ENCODE assay signal across 18 cellular contexts in the genomic region with DNA sequence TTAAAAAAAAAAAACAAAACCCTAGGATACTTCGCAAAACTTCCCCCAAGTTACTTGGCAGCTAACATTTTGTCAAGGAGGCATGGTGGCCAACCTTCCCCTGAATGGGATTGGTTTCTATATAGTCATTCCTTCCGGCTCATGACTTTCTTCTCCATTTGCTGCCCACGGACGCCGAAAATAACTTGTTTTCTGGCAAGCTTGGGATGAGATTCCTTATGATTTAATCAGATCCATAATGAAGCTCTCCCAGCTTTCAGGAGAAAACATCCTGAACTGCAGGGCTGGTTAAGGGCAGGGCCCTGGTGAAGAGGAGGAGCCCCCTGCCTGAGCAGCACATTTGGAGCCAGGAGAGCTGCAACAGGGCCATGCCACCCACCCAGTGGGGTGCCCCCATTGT. TPM values are rescaled to one million over a fixed set of nuclear protein-coding genes. Genes with fewer than 3 reads are reported as not detected.
A peak's percentile ranks its signal among the peaks of the same experiment; 100 is the strongest.
DNase-seq lines count a peak whose midpoint lies in the region; ATAC-seq lines count a peak whose summit lies in the region.
"Had no signal": no experiment of that assay in that cellular context is flagged by ENCODE, and none has a peak within 500 bp of the region (broad histone marks: within the 10 kb centered on the region; RNA-seq: fewer than 3 reads in every experiment).

No MANE protein-coding gene starts in this region.

- no peak overlapping the region for H3K4me3 Mint-ChIP-seq in activated T-cell treated with anti-CD3 and anti-CD28 coated beads, Interleukin-2, amount 50 U/mL, for 72 hours
- no peak overlapping the region for H3K4me3 Mint-ChIP-seq in activated T-cell treated with anti-CD3 and anti-CD28 coated beads, Interleukin-2, amount 50 U/mL, for 4 hours
- no peak overlapping the region for H3K4me3 Mint-ChIP-seq in effector memory CD8-positive, alpha-beta T cell
- H3K4me3 Mint-ChIP-seq: mesothelial cell of epicardium; T-helper 1 cell treated with Interleukin-12 subunit alpha and Interleukin-12 subunit beta and Interleukin-4 antibody, amounts not matched to agents 30 μg/mL and 1 μg/mL, for 36 hours had no signal

- DNase-seq in activated T-cell treated with anti-CD3 and anti-CD28 coated beads, Interleukin-2, amount 50 U/mL, for 72 hours: no peak
- DNase-seq in activated T-cell treated with anti-CD3 and anti-CD28 coated beads, Interleukin-2, amount 50 U/mL, for 4 hours: no peak
- DNase-seq in NCI-H226: peak; percentile 12
- DNase-seq in effector memory CD8-positive, alpha-beta T cell: no peak
- peak; percentile 65 for DNase-seq in stromal cell of bone marrow (ENCODE audit: low read depth)
- DNase-seq in T-helper 9 cell: no peak
- no peak for DNase-seq in HPDE6-E6E7 (ENCODE audit: extremely low spot score)
- DNase-seq: activated CD4-positive, alpha-beta T cell treated with anti-CD3 and anti-CD28 coated beads, Interleukin-2, amount 50 U/mL, for 1 hour; activated naive CD4-positive, alpha-beta T cell treated with anti-CD3 and anti-CD28 coated beads, Interleukin-2, amount 50 U/mL, for 16 hours; BE2C; cerebellar nuclear complex; GF-D8; PC-3; stimulated activated CD4-positive, alpha-beta T cell treated with anti-CD3 and anti-CD28 coated beads, Interleukin-1b, Interleukin-23, amount 100 ng/mL, for 48 hours had no signal

- peak overlapping the region; percentile 85 for H3K27ac Mint-ChIP-seq in activated T-cell treated with anti-CD3 and anti-CD28 coated beads, Interleukin-2, amount 50 U/mL, for 72 hours
- peak overlapping the region; percentile 27 to 61 for H3K27ac Mint-ChIP-seq in effector memory CD8-positive, alpha-beta T cell
- H3K27ac Mint-ChIP-seq: mesothelial cell of epicardium had no signal

- no peaks in the 10 kb centered on the region for H3K9me3 Mint-ChIP-seq in activated T-cell treated with anti-CD3 and anti-CD28 coated beads, Interleukin-2, amount 50 U/mL, for 72 hours
- H3K9me3 Mint-ChIP-seq in activated T-cell treated with anti-CD3 and anti-CD28 coated beads, Interleukin-2, amount 50 U/mL, for 4 hours: no peaks in the 10 kb centered on the region
- no peaks in the 10 kb centered on the region for H3K9me3 Mint-ChIP-seq in effector memory CD8-positive, alpha-beta T cell
- H3K9me3 Mint-ChIP-seq: mesothelial cell of epicardium; T-helper 1 cell treated with Interleukin-12 subunit alpha and Interleukin-12 subunit beta and Interleukin-4 antibody, amounts not matched to agents 30 μg/mL and 1 μg/mL, for 36 hours had no signal

- no peak for ATAC-seq in activated T-cell treated with anti-CD3 and anti-CD28 coated beads, Interleukin-2, amount 50 U/mL, for 72 hours (replicated peaks in 1 of 2)
- ATAC-seq in activated T-cell treated with anti-CD3 and anti-CD28 coated beads, Interleukin-2, amount 50 U/mL, for 4 hours: no peak
- ATAC-seq in effector memory CD8-positive, alpha-beta T cell (replicated peaks): no peak
- ATAC-seq in HG03378 (IDR thresholded peaks at IDR 0.05; ENCODE audit: unreplicated experiment): no peak
- ATAC-seq: esophagus mucosa, PC-3 had no signal

- peaks cover 85% of the 10 kb centered on the region for H3K4me1 Mint-ChIP-seq in activated T-cell treated with anti-CD3 and anti-CD28 coated beads, Interleukin-2, amount 50 U/mL, for 72 hours (ENCODE audit: low read depth)
- peaks cover 69% of the 10 kb centered on the region for H3K4me1 Mint-ChIP-seq in activated T-cell treated with anti-CD3 and anti-CD28 coated beads, Interleukin-2, amount 50 U/mL, for 4 hours (ENCODE audit: low read depth)
- H3K4me1 Mint-ChIP-seq in effector memory CD8-positive, alpha-beta T cell (ENCODE audit: low read depth in 2 of 2): peaks cover 42 to 73% of the 10 kb centered on the region in 2 donors
- H3K4me1 Mint-ChIP-seq: mesothelial cell of epicardium had no signal

- H3K27me3 Mint-ChIP-seq in activated T-cell treated with anti-CD3 and anti-CD28 coated beads, Interleukin-2, amount 50 U/mL, for 72 hours (ENCODE audit: low read depth): no peaks in the 10 kb centered on the region
- no peaks in the 10 kb centered on the region for H3K27me3 Mint-ChIP-seq in activated T-cell treated with anti-CD3 and anti-CD28 coated beads, Interleukin-2, amount 50 U/mL, for 4 hours (ENCODE audit: low read depth)
- no peaks in the 10 kb centered on the region for H3K27me3 Mint-ChIP-seq in effector memory CD8-positive, alpha-beta T cell

- peaks cover 13 to 28% of the 10 kb centered on the region in 2 donors for H3K36me3 Mint-ChIP-seq in activated T-cell treated with anti-CD3 and anti-CD28 coated beads, Interleukin-2, amount 50 U/mL, for 72 hours (ENCODE audit: insufficient read depth in 2 of 2)
- H3K36me3 Mint-ChIP-seq in activated T-cell treated with anti-CD3 and anti-CD28 coated beads, Interleukin-2, amount 50 U/mL, for 4 hours (ENCODE audit: insufficient read depth): peaks cover 36% of the 10 kb centered on the region
- peaks cover 30% of the 10 kb centered on the region for H3K36me3 Mint-ChIP-seq in effector memory CD8-positive, alpha-beta T cell (ENCODE audit: insufficient read depth)
- H3K36me3 Mint-ChIP-seq: mesothelial cell of epicardium had no signal

RNA-seq across cellular contexts. Expression of a gene that starts 49.9 kb away (rescaled TPM):
- 100 to 1,000 TPM; 143 to 184 TPM for total RNA-seq in activated T-cell treated with anti-CD3 and anti-CD28 coated beads, Interleukin-2, amount 50 U/mL, for 72 hours
- total RNA-seq in activated T-cell treated with anti-CD3 and anti-CD28 coated beads, Interleukin-2, amount 50 U/mL, for 4 hours: 100 to 1,000 TPM; 148 to 163 (median 160) TPM
- total RNA-seq: mesothelial cell of epicardium had no signal

Comparison
In these comparisons a context has a peak if more than half of its experiments do, and no peak if none do; other contexts are left out.
1. DNase-seq: peak in NCI-H226 (single experiment) and stromal cell of bone marrow (single experiment); none in activated T-cell treated with anti-CD3 and anti-CD28 coated beads, Interleukin-2, amount 50 U/mL, for 72 hours (0 of 2), activated T-cell treated with anti-CD3 and anti-CD28 coated beads, Interleukin-2, amount 50 U/mL, for 4 hours (single experiment), effector memory CD8-positive, alpha-beta T cell (0 of 3), T-helper 9 cell (single experiment) and HPDE6-E6E7 (single experiment).